Comparison of ENCODE assay signal across 17 cellular contexts in the genomic region with DNA sequence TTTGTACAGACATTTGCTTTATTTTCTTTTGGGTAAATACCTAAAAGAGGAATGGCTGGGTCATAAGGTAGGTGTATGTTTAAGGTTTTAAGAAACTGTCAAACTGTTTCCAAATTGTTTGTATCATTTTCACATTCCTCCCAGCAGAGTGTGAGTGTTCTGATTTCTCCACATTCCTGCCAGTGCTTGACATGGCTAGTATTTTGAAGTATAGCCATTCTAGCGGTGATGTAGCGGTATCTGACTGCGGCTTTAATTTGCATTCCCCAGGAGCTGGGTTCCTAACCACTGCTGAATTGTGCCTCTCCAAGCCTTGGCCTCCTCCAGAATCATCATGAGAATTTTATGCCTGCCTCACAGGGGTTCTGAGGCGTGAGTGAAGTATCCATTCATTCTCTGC.
DNase-seq lines count a peak whose midpoint lies in the region; ATAC-seq and TF ChIP-seq lines count a peak whose summit lies in the region.
"Had no signal": no experiment of that assay in that cellular context is flagged by ENCODE, and none has a peak within 500 bp of the region (broad histone marks: within the 10 kb centered on the region; RNA-seq: fewer than 3 reads in every experiment).

No MANE protein-coding gene starts in this region.

- no peak overlapping the region for H2AK9ac ChIP-seq in IMR-90 (replicated peaks; ENCODE audit: low read depth, low read length, poor library complexity)

- H3K18ac ChIP-seq in IMR-90 (ENCODE audit: low read depth, low read length) = no peak overlapping the region

- no peak overlapping the region for H3K23ac ChIP-seq in IMR-90 (ENCODE audit: low read depth, low read length)

- H4K5ac ChIP-seq in IMR-90 (ENCODE audit: low read depth, low read length) = no peak overlapping the region

- POLR2A ChIA-PET in IMR-90 (lab: Charles Lee; ENCODE audit: unreplicated experiment) = no interaction called here

- H3K4ac ChIP-seq in IMR-90 (ENCODE audit: low read depth, low read length) = no peak overlapping the region; the same call in 1 of the 2 replicates

- in situ Hi-C loops in IMR-90 (cut with MboI; ENCODE audit: low sequenced_read_pairs) (loop anchor here (5.0 to 10.0 kb wide), 3 partner anchors 74 to 406 kb away; no protein-coding TSS in a partner anchor), astrocyte of the cerebellum (cut with HindIII; ENCODE audit: low sequenced_read_pairs) (loop anchor here (25.0 kb wide), 1 partner anchor 404 kb away; a partner anchor contains a TSS)

- H3K56ac ChIP-seq in IMR-90 (ENCODE audit: extremely low read depth, insufficient read depth, low read length) = no peak overlapping the region

- no peak overlapping the region; a peak in 1 of 4 replicates for H4K8ac ChIP-seq in IMR-90 (ENCODE audit: low read depth in 2 of 2, low read length in 2 of 2)

- H2BK15ac ChIP-seq in IMR-90 (ENCODE audit: low read depth, low read length) = 0 out of 3 replicates have a peak overlapping the region, but pooled peaks have one; percentile 3

- H3K79me1 ChIP-seq in IMR-90 (ENCODE audit: low read depth in 1 of 2, low read length in 2 of 2) = 0 out of 4 replicates have a peak, but pooled peaks cover 0 to 4% of the 10 kb centered on the region in 2 experiments

- H3K36me3 ChIP-seq in IMR-90 (ENCODE audit: control insufficient read depth, insufficient read depth, low read length) (no peaks in the 10 kb centered on the region), osteoblast (ENCODE audit: insufficient read depth, low read length) (no peaks in the 10 kb centered on the region), spleen (no peaks in the 10 kb centered on the region)

- no peaks in the 10 kb centered on the region; the same call in 1 of the 2 replicates for H3K27me3 ChIP-seq in IMR-90 (ENCODE audit: control insufficient read depth, insufficient read depth, low read length)
- H3K27me3 ChIP-seq in osteoblast (ENCODE audit: insufficient read depth, low read length) = no peaks in the 10 kb centered on the region
- no peaks in the 10 kb centered on the region for H3K27me3 ChIP-seq in spleen (replicated peaks in 1 of 7)

- H2BK5ac ChIP-seq in IMR-90 (ENCODE audit: low read depth, low read length, poor library complexity, severe bottlenecking) = no peak overlapping the region

- H4K91ac ChIP-seq in IMR-90 (ENCODE audit: insufficient read depth, low read depth, low read length) = no peak overlapping the region; the same call in 1 of the 2 replicates

- peak overlapping the region; percentile 3; the same call in 1 of the 2 replicates for H2BK20ac ChIP-seq in IMR-90 (ENCODE audit: low read depth, low read length)

- H2AFZ ChIP-seq in IMR-90 (replicated peaks; ENCODE audit: low read length, poor library complexity) (no peak overlapping the region), osteoblast (ENCODE audit: low read length) (no peak overlapping the region)

- peaks cover 10% of the 10 kb centered on the region; the same call in 1 of the 2 replicates for H3K4me1 Mint-ChIP-seq in HFFc6 (ENCODE audit: low read depth)

- no peak for DNase-seq in IMR-90
- no peak for DNase-seq in astrocyte of the cerebellum (ENCODE audit: low read depth)
- no peak for DNase-seq in epithelial cell of proximal tubule (ENCODE audit: low read depth)
- no peak for DNase-seq in osteoblast (ENCODE audit: insufficient read length, low spot score, missing footprints)
- no peak for DNase-seq in NCI-H128 (lab: John Stamatoyannopoulos, UW; ENCODE audit: unreplicated experiment)
- DNase-seq in spleen = no peak
- no peak for DNase-seq in HFFc6
- DNase-seq in MV-4-11 (lab: John Stamatoyannopoulos, UW) = no peak
- DNase-seq: CD4-positive, alpha-beta T cell; DMS53; Karpas-422; MM.1S; NCI-H1105 treated with DMSO at 0.1 percent for 48 hours; NCI-H187; NCI-H69; SIG-M5 had no signal

- TF ChIP-seq RAD21 in IMR-90 (IDR thresholded peaks at IDR 0.05; ENCODE audit: low read length) = no peak

- H3K9me3 ChIP-seq in IMR-90 (ENCODE audit: control insufficient read depth, insufficient read depth, low read length) (peaks cover 2% of the 10 kb centered on the region; the same call in 1 of the 2 replicates), osteoblast (ENCODE audit: low read depth, low read length) (no peaks in the 10 kb centered on the region), spleen (peaks cover 0 to 6% (median 0%) of the 10 kb centered on the region in 8 donors)

- 0 out of 2 replicates have a peak overlapping the region, but pooled peaks have one; percentile 4 for H3K14ac ChIP-seq in IMR-90 (replicated peaks; ENCODE audit: low read depth, low read length)

- TF ChIP-seq POLR2A in IMR-90 (IDR thresholded peaks at IDR 0.05; ENCODE audit: low read depth, low read length) (no peak), spleen (IDR thresholded peaks at IDR 0.05) (no peak)

- H3K4me2 ChIP-seq in IMR-90 (ENCODE audit: low read depth, low read length) (no peak overlapping the region), osteoblast (ENCODE audit: insufficient read depth, low read length) (no peak overlapping the region)

- H3K4me3 ChIP-seq in IMR-90 (ENCODE audit: insufficient read depth, low read depth, low read length) = no peak overlapping the region
- H3K4me3 ChIP-seq in astrocyte of the cerebellum (ENCODE audit: low read depth, low read length) = no peak overlapping the region
- H3K4me3 ChIP-seq in epithelial cell of proximal tubule (ENCODE audit: low read depth, low read length) = no peak overlapping the region
- no peak overlapping the region for H3K4me3 ChIP-seq in osteoblast (ENCODE audit: insufficient read depth, low read length)
- no peak overlapping the region for H3K4me3 ChIP-seq in spleen

- H4K20me1 ChIP-seq in IMR-90 (ENCODE audit: insufficient read depth, low read length) = no peaks in the 10 kb centered on the region; the same call in 1 of the 2 replicates
- no peaks in the 10 kb centered on the region for H4K20me1 ChIP-seq in osteoblast (ENCODE audit: insufficient read depth, low read length)

- no peaks in the 10 kb centered on the region; the same call in none of the 2 replicates for H3K36me3 Mint-ChIP-seq in HFFc6 (ENCODE audit: low read depth)

- no peak overlapping the region for H2AK5ac ChIP-seq in IMR-90 (ENCODE audit: low read depth, low read length)

- no peak overlapping the region for H3K4me3 Mint-ChIP-seq in HFFc6
- H3K4me3 Mint-ChIP-seq: B cell; CD4-positive, alpha-beta T cell had no signal

- H3K27ac Mint-ChIP-seq in HFFc6 = no peak overlapping the region
- H3K27ac Mint-ChIP-seq: B cell; CD4-positive, alpha-beta T cell had no signal

- 92% methylated on average over 3 of the region's 4 CpGs; no CpG with 5 or more reads in 1 of the 2 experiments for WGBS in IMR-90 (ENCODE audit: extremely low coverage in 2 of 2, insufficient read length in 1 of 2), 2 experiments
- WGBS in spleen, 5 donors = 87 to 94% (median 91%) methylated on average over 4 of the region's 4 CpGs

- H3K27ac ChIP-seq in IMR-90 (ENCODE audit: insufficient read depth, low read length) (no peak overlapping the region), osteoblast (ENCODE audit: low read depth, low read length) (no peak overlapping the region), spleen (no peak overlapping the region)

- peak overlapping the region; percentile 32; the same call in 1 of the 2 replicates for H2BK120ac ChIP-seq in IMR-90 (ENCODE audit: low read depth, low read length)

- dilution Hi-C loops in IMR-90 (cut with HindIII; ENCODE audit: low sequenced_read_pairs, unreplicated experiment) = loop anchor here (25.0 kb wide), 1 partner anchor 554 kb away; no protein-coding TSS in a partner anchor

- H3K79me2 ChIP-seq in osteoblast (ENCODE audit: insufficient read depth, low read length) = no peaks in the 10 kb centered on the region

- no TSS peak for BruUV-seq in IMR-90 (replicated peaks; lab: Mats Ljungman, UMichigan)

- intact Hi-C loops in IMR-90 (cut with micrococcal nuclease) (no loop called here), spleen (cut with DNase I; ENCODE audit: low total_unique reads) (no loop called here)

- no peak overlapping the region for H3K9ac ChIP-seq in IMR-90 (ENCODE audit: low read depth, low read length)

- H3K9me3 Mint-ChIP-seq in HFFc6 = no peaks in the 10 kb centered on the region; the same call in 1 of the 2 replicates

- TF ChIP-seq CTCF in IMR-90 (conservative IDR thresholded peaks at IDR 0.05; ENCODE audit: low read depth, low read length) = 0 out of 2 replicates have a peak, but pooled peaks have one; percentile 26
- peak; percentile 41 for TF ChIP-seq CTCF in astrocyte of the cerebellum (IDR thresholded peaks at IDR 0.05; ENCODE audit: low read depth, low read length, missing control alignments)
- peak; percentile 17 for TF ChIP-seq CTCF in epithelial cell of proximal tubule (conservative IDR thresholded peaks at IDR 0.05; ENCODE audit: low read depth, low read length)
- peak; percentile 28 for TF ChIP-seq CTCF in osteoblast (IDR thresholded peaks at IDR 0.05; ENCODE audit: extremely low read depth, low read depth, low read length)
- no peak for TF ChIP-seq CTCF in spleen (IDR thresholded peaks at IDR 0.05 in 8 of 11, conservative IDR thresholded peaks at IDR 0.05 in 3 of 11)
- no peak for TF ChIP-seq CTCF in HFFc6 (IDR thresholded peaks at IDR 0.05)

- peak; percentile 59 for ATAC-seq in IMR-90 (ENCODE audit: low read depth)

- H3K9me1 ChIP-seq in IMR-90 (ENCODE audit: insufficient read depth, low read length) = peaks cover 12% of the 10 kb centered on the region

- H3K4me1 ChIP-seq in IMR-90 (ENCODE audit: control insufficient read depth, insufficient read depth, low read length) (peaks cover 4% of the 10 kb centered on the region), osteoblast (ENCODE audit: insufficient read depth, low read length) (peaks cover 6% of the 10 kb centered on the region), spleen (peaks cover 0 to 11% (median 7%) of the 10 kb centered on the region in 6 donors)

- CTCF ChIA-PET in IMR-90 (lab: Yijun Ruan, JAX) = interaction anchor here (1.2 kb wide), 1 partner anchor 549 kb away, joined by 3 read pairs; no protein-coding TSS in a partner anchor

- no peaks in the 10 kb centered on the region; the same call in 1 of the 2 replicates for H3K27me3 Mint-ChIP-seq in HFFc6 (ENCODE audit: insufficient read depth)

TF ChIP-seq in IMR-90, 13 proteins besides CTCF, POLR2A, EP300 and RAD21 (continues in another document):
- TF ChIP-seq CEBPB (IDR thresholded peaks at IDR 0.05; ENCODE audit: low read depth, low read length) (no peak), BHLHE40 (IDR thresholded peaks at IDR 0.05; ENCODE audit: low read depth, low read length) (no peak)
- TF ChIP-seq, protein P1, sequence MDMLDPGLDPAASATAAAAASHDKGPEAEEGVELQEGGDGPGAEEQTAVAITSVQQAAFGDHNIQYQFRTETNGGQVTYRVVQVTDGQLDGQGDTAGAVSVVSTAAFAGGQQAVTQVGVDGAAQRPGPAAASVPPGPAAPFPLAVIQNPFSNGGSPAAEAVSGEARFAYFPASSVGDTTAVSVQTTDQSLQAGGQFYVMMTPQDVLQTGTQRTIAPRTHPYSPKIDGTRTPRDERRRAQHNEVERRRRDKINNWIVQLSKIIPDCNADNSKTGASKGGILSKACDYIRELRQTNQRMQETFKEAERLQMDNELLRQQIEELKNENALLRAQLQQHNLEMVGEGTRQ (IDR thresholded peaks at IDR 0.05; ENCODE audit: low read depth, low read length) = no peak

Comparison
In these comparisons a context has a peak if more than half of its experiments do, and no peak if none do; other contexts are left out.
1. CTCF ChIP-seq: peak in IMR-90 (single experiment), astrocyte of the cerebellum (single experiment), epithelial cell of proximal tubule (single experiment) and osteoblast (single experiment); none in spleen (0 of 11) and HFFc6 (single experiment).